In genomic region chr7:73768661-73769480, GRCh38 we compare ENCODE assay signal across 13 cellular contexts. TPM values are rescaled to one million over a fixed set of nuclear protein-coding genes. Genes with fewer than 3 reads are reported as not detected.
DNase-seq lines count a peak whose midpoint lies in the region; ATAC-seq, FAIRE-seq and TF ChIP-seq lines count a peak whose summit lies in the region.
"Had no signal": no experiment of that assay in that cellular context is flagged by ENCODE, and none has a peak within 500 bp of the region (broad histone marks: within the 10 kb centered on the region; RNA-seq: fewer than 3 reads in every experiment).

No MANE protein-coding gene starts in this region.

- no peak for ATAC-seq in stimulated activated naive CD8-positive, alpha-beta T cell treated with anti-CD3 and anti-CD28 coated beads, Interleukin-15, Interleukin-2, amounts not matched to agents 100 U/mL and 50 U/mL, for 24 hours
- no peak for ATAC-seq in K562

- TF ChIP-seq CTCF in K562 (IDR thresholded peaks at IDR 0.05 in 2 of 3, conservative IDR thresholded peaks at IDR 0.05 in 1 of 3; ENCODE audit: insufficient read depth in 2 of 3, low read depth in 1 of 3, low read length in 3 of 3) (no peak), vagina (IDR thresholded peaks at IDR 0.05) (no peak)

- H3K27ac Mint-ChIP-seq in stimulated activated naive CD8-positive, alpha-beta T cell treated with anti-CD3 and anti-CD28 coated beads, Interleukin-15, Interleukin-2, amounts not matched to agents 100 ng/mL and 50 ng/mL, for 24 hours: no peak overlapping the region
- H3K27ac Mint-ChIP-seq in activated CD4-positive, alpha-beta memory T cell treated with anti-CD3 and anti-CD28 coated beads for 36 hours: no peak overlapping the region
- H3K27ac Mint-ChIP-seq: activated naive CD8-positive, alpha-beta T cell had no signal

- no peak for TF ChIP-seq POLR2A in K562 (conservative IDR thresholded peaks at IDR 0.05)
- no peak for TF ChIP-seq POLR2A in vagina (IDR thresholded peaks at IDR 0.05)

- no peak overlapping the region for H3K4me3 ChIP-seq in K562
- H3K4me3 ChIP-seq in mucosa of rectum (ENCODE audit: low read length in 2 of 2): peak overlapping the region; percentile 77 to 85
- no peak overlapping the region for H3K4me3 ChIP-seq in vagina
- H3K4me3 ChIP-seq: BLaER1 had no signal

- H3K4me2 ChIP-seq in K562 (ENCODE audit: insufficient read depth, low read length): no peak overlapping the region
- H3K4me2 ChIP-seq: BLaER1 had no signal

- TF ChIP-seq RAD21 in K562 (CRISPR knock-in tag; conservative IDR thresholded peaks at IDR 0.05 in 1 of 2, IDR thresholded peaks at IDR 0.05 in 1 of 2): no peak

- H3K9me3 ChIP-seq in K562 (replicated peaks; ENCODE audit: control insufficient read depth, insufficient read depth, low read depth, low read length) (no peaks in the 10 kb centered on the region), mucosa of rectum (ENCODE audit: control insufficient read depth in 2 of 2, low read length in 2 of 2) (no peaks in the 10 kb centered on the region), vagina (no peaks in the 10 kb centered on the region)
- H3K9me3 ChIP-seq: esophagus squamous epithelium had no signal

- H4K20me1 ChIP-seq in K562 (replicated peaks; ENCODE audit: control insufficient read depth, insufficient read depth, low read length): no peaks in the 10 kb centered on the region
- H4K20me1 ChIP-seq: BLaER1 had no signal

- H3K9ac ChIP-seq in K562 (ENCODE audit: insufficient read depth in 1 of 2, low read depth in 2 of 2, low read length in 2 of 2) (no peak overlapping the region), mucosa of rectum (ENCODE audit: low read depth in 1 of 2, low read length in 2 of 2) (peak overlapping the region; percentile 97 to 98)
- H3K9ac ChIP-seq: BLaER1 had no signal

- no peaks in the 10 kb centered on the region for H3K36me3 Mint-ChIP-seq in stimulated activated naive CD8-positive, alpha-beta T cell treated with anti-CD3 and anti-CD28 coated beads, Interleukin-15, Interleukin-2, amounts not matched to agents 100 ng/mL and 50 ng/mL, for 24 hours (ENCODE audit: low read depth)
- no peaks in the 10 kb centered on the region for H3K36me3 Mint-ChIP-seq in activated CD4-positive, alpha-beta memory T cell treated with anti-CD3 and anti-CD28 coated beads for 36 hours
- H3K36me3 Mint-ChIP-seq: activated naive CD8-positive, alpha-beta T cell had no signal

- TF ChIP-seq EP300 in K562 (IDR thresholded peaks at IDR 0.05; ENCODE audit: low read length): no peak

- H3K27ac ChIP-seq in K562 (ENCODE audit: extremely low read depth, low read depth, low read length) (no peak overlapping the region), mucosa of rectum (ENCODE audit: low read depth in 2 of 2, low read length in 2 of 2) (peak overlapping the region; percentile 99 to 100), vagina (no peak overlapping the region)
- H3K27ac ChIP-seq: BLaER1 had no signal

- H3K27me3 Mint-ChIP-seq in stimulated activated naive CD8-positive, alpha-beta T cell treated with anti-CD3 and anti-CD28 coated beads, Interleukin-15, Interleukin-2, amounts not matched to agents 100 ng/mL and 50 ng/mL, for 24 hours: peaks cover 42% of the 10 kb centered on the region
- H3K27me3 Mint-ChIP-seq in activated CD4-positive, alpha-beta memory T cell treated with anti-CD3 and anti-CD28 coated beads for 36 hours: peaks cover 32% of the 10 kb centered on the region

- 86% methylated on average over 40 of the region's 51 CpGs for WGBS in K562 (ENCODE audit: insufficient coverage, low coverage, missing lambda C conversion rate)

- H3K36me3 ChIP-seq in K562 (ENCODE audit: control insufficient read depth, insufficient read depth, low read length) (no peaks in the 10 kb centered on the region), mucosa of rectum (ENCODE audit: control insufficient read depth in 2 of 2, insufficient read depth in 2 of 2, low read length in 2 of 2) (peaks cover 5 to 13% of the 10 kb centered on the region in 2 donors), vagina (no peaks in the 10 kb centered on the region)
- H3K36me3 ChIP-seq: BLaER1, esophagus squamous epithelium had no signal

- H3K4me1 ChIP-seq in K562 (replicated peaks in 1 of 2; ENCODE audit: control insufficient read depth in 2 of 2, insufficient read depth in 2 of 2, low read length in 2 of 2) (peaks cover 0 to 22% of the 10 kb centered on the region in 2 experiments; a peak in 3 of 5 replicates), mucosa of rectum (ENCODE audit: control insufficient read depth in 2 of 2, insufficient read depth in 2 of 2, low read length in 2 of 2) (peaks cover 15 to 20% of the 10 kb centered on the region in 2 donors), vagina (peaks cover 20% of the 10 kb centered on the region)

- POLR2A ChIA-PET in K562 (lab: Yijun Ruan, JAX): interaction anchor here (0.7 kb wide), 1 partner anchor 175 kb away, joined by 3 read pairs; no protein-coding TSS in a partner anchor
- POLR2A ChIA-PET in activated CD4-positive, alpha-beta memory T cell treated with anti-CD3 and anti-CD28 coated beads for 36 hours (lab: Charles Lee): no interaction called here

- no peak overlapping the region for H2AFZ ChIP-seq in K562 (ENCODE audit: low read depth, low read length)

- no TSS peak for BruUV-seq in K562 (replicated peaks; lab: Mats Ljungman, UMichigan)

- no peak for FAIRE-seq in K562 (lab: Jason Lieb, UNC)

- DNase-seq in stimulated activated naive CD8-positive, alpha-beta T cell treated with anti-CD3 and anti-CD28 coated beads, Interleukin-15, Interleukin-2, amounts not matched to agents 100 U/mL and 50 U/mL, for 24 hours: no peak
- DNase-seq in K562 (ENCODE audit: extremely low read depth in 1 of 4, low spot score in 3 of 4): peak in 1 of 4 experiments; percentile 4
- DNase-seq in NCI-H146 (lab: John Stamatoyannopoulos, UW): no peak
- no peak for DNase-seq in vagina (ENCODE audit: extremely low spot score in 2 of 2)
- no peak for DNase-seq in activated CD4-positive, alpha-beta memory T cell treated with anti-CD3 and anti-CD28 coated beads for 36 hours
- DNase-seq in UCSD-AML1 (lab: John Stamatoyannopoulos, UW; ENCODE audit: unreplicated experiment): no peak
- DNase-seq: esophagus squamous epithelium, NCI-H446 treated with DMSO at 0.1 percent for 48 hours had no signal

- in situ Hi-C loops in K562 (cut with MboI): no loop called here

- peaks cover 6% of the 10 kb centered on the region for H3K4me1 Mint-ChIP-seq in stimulated activated naive CD8-positive, alpha-beta T cell treated with anti-CD3 and anti-CD28 coated beads, Interleukin-15, Interleukin-2, amounts not matched to agents 100 ng/mL and 50 ng/mL, for 24 hours (ENCODE audit: low read depth)
- peaks cover 6% of the 10 kb centered on the region for H3K4me1 Mint-ChIP-seq in activated CD4-positive, alpha-beta memory T cell treated with anti-CD3 and anti-CD28 coated beads for 36 hours (ENCODE audit: low read depth)
- H3K4me1 Mint-ChIP-seq: neural crest cell had no signal

- no peaks in the 10 kb centered on the region for H3K9me1 ChIP-seq in K562 (ENCODE audit: control insufficient read depth, insufficient read depth, low read length)

- H3K4me3 Mint-ChIP-seq in stimulated activated naive CD8-positive, alpha-beta T cell treated with anti-CD3 and anti-CD28 coated beads, Interleukin-15, Interleukin-2, amounts not matched to agents 100 ng/mL and 50 ng/mL, for 24 hours: peak overlapping the region; percentile 19
- H3K4me3 Mint-ChIP-seq in activated CD4-positive, alpha-beta memory T cell treated with anti-CD3 and anti-CD28 coated beads for 36 hours: no peak overlapping the region
- H3K4me3 Mint-ChIP-seq: activated naive CD8-positive, alpha-beta T cell; neural crest cell had no signal

- CTCF ChIA-PET in K562 (lab: Yijun Ruan, JAX; ENCODE audit: low intra/inter-chr PET ratio): no interaction called here
- CTCF ChIA-PET in activated CD4-positive, alpha-beta memory T cell treated with anti-CD3 and anti-CD28 coated beads for 36 hours (lab: Charles Lee): interaction anchor here (0.6 kb wide), 1 partner anchor 257 kb away, joined by 3 read pairs; no protein-coding TSS in a partner anchor

- no peaks in the 10 kb centered on the region for H3K79me2 ChIP-seq in K562 (ENCODE audit: control insufficient read depth, insufficient read depth, low read length)

- H3K27me3 ChIP-seq in K562 (ENCODE audit: control insufficient read depth in 2 of 2, insufficient read depth in 2 of 2, low read length in 2 of 2) (no peaks in the 10 kb centered on the region), mucosa of rectum (ENCODE audit: control insufficient read depth in 2 of 2, insufficient read depth in 2 of 2, low read length in 2 of 2) (peaks cover 6 to 8% of the 10 kb centered on the region in 2 donors), vagina (peaks cover 4% of the 10 kb centered on the region)

- peaks cover 5% of the 10 kb centered on the region for H3K9me3 Mint-ChIP-seq in stimulated activated naive CD8-positive, alpha-beta T cell treated with anti-CD3 and anti-CD28 coated beads, Interleukin-15, Interleukin-2, amounts not matched to agents 100 ng/mL and 50 ng/mL, for 24 hours
- H3K9me3 Mint-ChIP-seq in activated CD4-positive, alpha-beta memory T cell treated with anti-CD3 and anti-CD28 coated beads for 36 hours: no peaks in the 10 kb centered on the region
- H3K9me3 Mint-ChIP-seq: neural crest cell had no signal

- intact Hi-C loops in K562 (cut with micrococcal nuclease) (no loop called here), vagina (cut with DNase I) (no loop called here)
- intact Hi-C loops in activated CD4-positive, alpha-beta memory T cell treated with anti-CD3 and anti-CD28 coated beads for 36 hours (cut with micrococcal nuclease): no loop called here

RNA-seq across cellular contexts. Expression of gene CLDN3, which starts 1.2 kb away (rescaled TPM):
- not detected in 2 replicates for total RNA-seq in K562 (2011; cell fraction: chromatin; rRNA removed; ENCODE audit: low replicate concordance)
- not detected in 2 replicates for total RNA-seq in K562 (2011; cell fraction: nucleolus; rRNA removed)
- total RNA-seq in K562 (2011; cell fraction: nucleoplasm; rRNA removed): not detected in 2 replicates
- total RNA-seq in K562 (2014; rRNA removed): not detected in 2 replicates
- total RNA-seq in K562 (2014; rRNA removed; fragmentation: Illumina TruSeq; extraction: Trizol): not detected in 2 replicates
- not detected in 2 replicates for total RNA-seq in K562 (2015; rRNA removed; fragmentation: Illumina TruSeq; extraction: Trizol)
- 0.29 TPM in 1 of 2 replicates, not detected in the other for total RNA-seq in K562 (2021)
- not detected in 2 replicates for polyA plus RNA-seq in K562 (2011; rRNA removed)
- polyA plus RNA-seq in K562 (2011; cell fraction: cytosol; rRNA removed): not detected in 2 replicates
- polyA plus RNA-seq in K562 (2011; cell fraction: nucleus; rRNA removed): not detected in 2 replicates
- polyA plus RNA-seq in K562 (2012): 0.05 TPM in 1 of 2 replicates, not detected in the other
- polyA plus RNA-seq in K562 (2014; fragmentation: Illumina TruSeq; extraction: Trizol): not detected in 2 replicates
- polyA plus RNA-seq in K562 (2014; fragmentation: Nextera tagmentation; extraction: Ambion mirVana): not detected
- polyA plus RNA-seq in K562 (2014; rRNA removed): not detected in 2 replicates
- polyA minus RNA-seq in K562 (2011; rRNA and poly(A)+ RNA removed): not detected in 2 replicates
- polyA minus RNA-seq in K562 (2011; cell fraction: cytosol; rRNA and poly(A)+ RNA removed): not detected in 2 replicates
- polyA minus RNA-seq in K562 (2011; cell fraction: nucleus; rRNA and poly(A)+ RNA removed): not detected in 2 replicates
- total RNA-seq in vagina: not detected
- total RNA-seq in activated CD4-positive, alpha-beta memory T cell treated with anti-CD3 and anti-CD28 coated beads for 36 hours: not detected

RNA-seq across cellular contexts. Expression of gene ABHD11, which starts 30.3 kb away (rescaled TPM):
- total RNA-seq in K562 (2011; cell fraction: chromatin; rRNA removed; ENCODE audit: low replicate concordance): 36.5 and 95.8 TPM in 2 replicates
- total RNA-seq in K562 (2011; cell fraction: nucleolus; rRNA removed): 87.9 and 90.7 TPM in 2 replicates
- total RNA-seq in K562 (2011; cell fraction: nucleoplasm; rRNA removed): 50.6 and 64.7 TPM in 2 replicates
- 44.2 and 52.6 TPM in 2 replicates for total RNA-seq in K562 (2014; rRNA removed)
- 11.7 and 13.2 TPM in 2 replicates for total RNA-seq in K562 (2014; rRNA removed; fragmentation: Illumina TruSeq; extraction: Trizol)
- 17.5 and 17.9 TPM in 2 replicates for total RNA-seq in K562 (2015; rRNA removed; fragmentation: Illumina TruSeq; extraction: Trizol)
- total RNA-seq in K562 (2021): 32.6 and 37.3 TPM in 2 replicates
- polyA plus RNA-seq in K562 (2011; rRNA removed): 18.4 and 18.9 TPM in 2 replicates
- polyA plus RNA-seq in K562 (2011; cell fraction: cytosol; rRNA removed): 22.5 and 50.4 TPM in 2 replicates
- 22.8 and 51.7 TPM in 2 replicates for polyA plus RNA-seq in K562 (2011; cell fraction: nucleus; rRNA removed)
- 24.2 and 35.9 TPM in 2 replicates for polyA plus RNA-seq in K562 (2012)
- 25.5 and 26.3 TPM in 2 replicates for polyA plus RNA-seq in K562 (2014; fragmentation: Illumina TruSeq; extraction: Trizol)
- polyA plus RNA-seq in K562 (2014; fragmentation: Nextera tagmentation; extraction: Ambion mirVana): 1 to 10 TPM; 7.7 to 8.6 TPM
- polyA plus RNA-seq in K562 (2014; rRNA removed): 40.7 and 41.7 TPM in 2 replicates
- 5.8 and 10.2 TPM in 2 replicates for polyA minus RNA-seq in K562 (2011; rRNA and poly(A)+ RNA removed)
- polyA minus RNA-seq in K562 (2011; cell fraction: cytosol; rRNA and poly(A)+ RNA removed): 7.9 and 9.4 TPM in 2 replicates
- polyA minus RNA-seq in K562 (2011; cell fraction: nucleus; rRNA and poly(A)+ RNA removed): 33.2 and 40.7 TPM in 2 replicates
- 23.8 TPM for total RNA-seq in vagina
- total RNA-seq in activated CD4-positive, alpha-beta memory T cell treated with anti-CD3 and anti-CD28 coated beads for 36 hours: 10 to 100 TPM; 14.7 to 16.8 TPM

RNA-seq across cellular contexts. Expression of gene STX1A, which starts 49.4 kb away (rescaled TPM):
- 30.3 and 77.9 TPM in 2 replicates for total RNA-seq in K562 (2011; cell fraction: chromatin; rRNA removed; ENCODE audit: low replicate concordance)
- 38.9 and 39.9 TPM in 2 replicates for total RNA-seq in K562 (2011; cell fraction: nucleolus; rRNA removed)
- 23.4 and 25.5 TPM in 2 replicates for total RNA-seq in K562 (2011; cell fraction: nucleoplasm; rRNA removed)
- 9.1 and 9.9 TPM in 2 replicates for total RNA-seq in K562 (2014; rRNA removed)
- total RNA-seq in K562 (2014; rRNA removed; fragmentation: Illumina TruSeq; extraction: Trizol): 2.3 and 3.9 TPM in 2 replicates
- 6.3 and 9.6 TPM in 2 replicates for total RNA-seq in K562 (2015; rRNA removed; fragmentation: Illumina TruSeq; extraction: Trizol)
- total RNA-seq in K562 (2021): 8.0 and 8.9 TPM in 2 replicates
- polyA plus RNA-seq in K562 (2011; rRNA removed): 6.7 and 7.5 TPM in 2 replicates
- polyA plus RNA-seq in K562 (2011; cell fraction: cytosol; rRNA removed): 5.7 and 9.2 TPM in 2 replicates
- 47.5 and 68.0 TPM in 2 replicates for polyA plus RNA-seq in K562 (2011; cell fraction: nucleus; rRNA removed)
- 7.2 and 8.0 TPM in 2 replicates for polyA plus RNA-seq in K562 (2012)
- 6.1 and 9.9 TPM in 2 replicates for polyA plus RNA-seq in K562 (2014; fragmentation: Illumina TruSeq; extraction: Trizol)
- polyA plus RNA-seq in K562 (2014; fragmentation: Nextera tagmentation; extraction: Ambion mirVana): under 1 TPM; 0.04 to 0.15 TPM
- polyA plus RNA-seq in K562 (2014; rRNA removed): 11.7 and 15.1 TPM in 2 replicates
- polyA minus RNA-seq in K562 (2011; rRNA and poly(A)+ RNA removed): 14.4 and 26.2 TPM in 2 replicates
- polyA minus RNA-seq in K562 (2011; cell fraction: cytosol; rRNA and poly(A)+ RNA removed): 6.7 and 8.3 TPM in 2 replicates
- 9.0 and 13.7 TPM in 2 replicates for polyA minus RNA-seq in K562 (2011; cell fraction: nucleus; rRNA and poly(A)+ RNA removed)
- total RNA-seq in vagina: 17.2 TPM
- 10 to 100 TPM; 31.8 to 39.2 TPM for total RNA-seq in activated CD4-positive, alpha-beta memory T cell treated with anti-CD3 and anti-CD28 coated beads for 36 hours

Comparison
In these comparisons a context has a peak if more than half of its experiments do, and no peak if none do; other contexts are left out.
1. H3K27ac ChIP-seq: peak in mucosa of rectum (2 of 2); none in K562 (single experiment) and vagina (single experiment).
2. H3K4me3 ChIP-seq: peak in mucosa of rectum (2 of 2); none in K562 (single experiment) and vagina (0 of 2).
3. H3K9ac ChIP-seq: peak in mucosa of rectum (2 of 2); none in K562 (0 of 2).